In the genomic region with DNA sequence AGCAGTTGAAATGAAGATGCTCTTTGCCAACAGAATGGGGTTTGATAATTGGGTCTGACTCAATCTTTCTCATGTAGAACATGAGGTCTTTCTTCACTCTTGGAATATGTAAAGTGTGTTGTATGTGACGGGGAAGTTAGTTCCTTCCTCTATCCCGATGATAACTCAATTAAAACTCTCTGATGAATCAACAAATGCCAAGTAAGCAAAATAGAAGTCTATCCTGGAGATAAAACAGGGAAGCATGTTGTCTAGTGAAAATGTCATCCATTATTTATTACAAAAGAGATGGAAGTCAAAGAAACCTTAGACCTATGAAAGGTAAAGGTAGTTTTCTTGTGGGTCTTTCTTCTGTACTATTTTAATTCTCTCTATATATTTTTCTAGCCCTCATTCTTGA, we compare ENCODE assay signal across 2 cellular contexts.
TF ChIP-seq lines count a peak whose summit lies in the region.

No MANE protein-coding gene starts in this region.

TF ChIP-seq in HepG2, 621 proteins besides CTCF, POLR2A, EP300 and RAD21 (continued from another document):
- no peak for TF ChIP-seq ZNF773 (CRISPR knock-in tag; IDR thresholded peaks at IDR 0.05; ENCODE audit: borderline replicate concordance)
- TF ChIP-seq E2F1 (CRISPR knock-in tag; IDR thresholded peaks at IDR 0.05), result no peak
- TF ChIP-seq ZNF552 (CRISPR knock-in tag; IDR thresholded peaks at IDR 0.05; ENCODE audit: borderline replicate concordance), result no peak
- no peak for TF ChIP-seq GATAD1 (CRISPR knock-in tag; IDR thresholded peaks at IDR 0.05)

TF ChIP-seq in IMR-90, 13 proteins besides CTCF, POLR2A, EP300 and RAD21 (continued from another document):
- TF ChIP-seq RCOR1 (IDR thresholded peaks at IDR 0.05; ENCODE audit: insufficient replicate concordance, low read length), result no peak
- peak; percentile 78 for TF ChIP-seq MAFK (IDR thresholded peaks at IDR 0.05; ENCODE audit: low read depth, low read length)
- no peak for TF ChIP-seq USF2 (IDR thresholded peaks at IDR 0.05; ENCODE audit: low read depth, low read length)
- TF ChIP-seq CEBPB (IDR thresholded peaks at IDR 0.05; ENCODE audit: low read depth, low read length), result no peak
TF ChIP-seq in IMR-90: peak in this region for 1.
